In the genomic region with DNA sequence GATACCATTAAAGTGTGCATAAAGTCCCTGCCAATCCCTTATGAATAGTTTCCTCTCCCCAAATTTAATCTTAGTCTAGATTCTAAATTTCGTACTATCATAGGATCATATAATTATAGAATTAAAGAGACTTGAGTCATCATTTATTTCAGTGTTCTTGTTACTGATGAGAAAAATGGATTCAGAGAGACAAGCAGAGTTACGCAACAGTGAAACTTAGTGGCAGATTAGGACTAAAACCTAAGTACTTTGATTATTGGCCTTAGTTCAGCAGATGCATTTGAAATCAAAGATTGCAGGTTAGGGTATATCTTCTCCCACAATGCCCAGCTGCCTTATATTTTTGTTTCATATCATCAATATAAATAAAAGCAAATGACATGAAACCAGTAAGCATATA, we compare ENCODE assay signal across 20 cellular contexts. TPM values are rescaled to one million over a fixed set of nuclear protein-coding genes. Genes with fewer than 3 reads are reported as not detected.
DNase-seq lines count a peak whose midpoint lies in the region; ATAC-seq, FAIRE-seq and TF ChIP-seq lines count a peak whose summit lies in the region.
"Had no signal": no experiment of that assay in that cellular context is flagged by ENCODE, and none has a peak within 500 bp of the region (broad histone marks: within the 10 kb centered on the region; RNA-seq: fewer than 3 reads in every experiment).

No MANE protein-coding gene starts in this region.

- H3K14ac ChIP-seq in IMR-90 (replicated peaks; ENCODE audit: low read depth, low read length) (no peak overlapping the region), H1 (ENCODE audit: insufficient read length) (no peak overlapping the region)

- H3K56ac ChIP-seq in IMR-90 (ENCODE audit: extremely low read depth, insufficient read depth, low read length) (no peak overlapping the region), H1 (replicated peaks; ENCODE audit: insufficient read length, low read depth, low read length) (no peak overlapping the region)

- H3K79me1 ChIP-seq in IMR-90 (ENCODE audit: low read depth in 1 of 2, low read length in 2 of 2): no peaks in the 10 kb centered on the region
- no peaks in the 10 kb centered on the region for H3K79me1 ChIP-seq in H1 (ENCODE audit: low read depth, low read length)

- H3K9ac ChIP-seq in IMR-90 (ENCODE audit: low read depth, low read length): no peak overlapping the region
- H3K9ac ChIP-seq in H1 (replicated peaks in 1 of 4; ENCODE audit: extremely low read depth in 1 of 4, low read depth in 3 of 4, low read length in 3 of 4): no peak overlapping the region
- H3K9ac ChIP-seq: GM23248 had no signal

- dilution Hi-C loops in IMR-90 (cut with HindIII; ENCODE audit: low sequenced_read_pairs, unreplicated experiment): no loop called here

- intact Hi-C loops in IMR-90 (cut with micrococcal nuclease): no loop called here

- H2AK9ac ChIP-seq in IMR-90 (replicated peaks; ENCODE audit: low read depth, low read length, poor library complexity): no peak overlapping the region

- H3K27ac ChIP-seq in IMR-90 (ENCODE audit: insufficient read depth, low read length): no peak overlapping the region
- H3K27ac ChIP-seq in H1 (ENCODE audit: low read depth, low read length): no peak overlapping the region
- H3K27ac ChIP-seq: A549, GM23248 had no signal

- H3K23ac ChIP-seq in IMR-90 (ENCODE audit: low read depth, low read length) (no peak overlapping the region), H1 (ENCODE audit: insufficient read length) (no peak overlapping the region)

- H4K91ac ChIP-seq in IMR-90 (ENCODE audit: insufficient read depth, low read depth, low read length) (no peak overlapping the region), H1 (replicated peaks; ENCODE audit: insufficient read length, low read length) (no peak overlapping the region)

- no peaks in the 10 kb centered on the region for H3K27me3 ChIP-seq in IMR-90 (ENCODE audit: control insufficient read depth, insufficient read depth, low read length)
- H3K27me3 ChIP-seq in H1 (replicated peaks in 1 of 4; ENCODE audit: control insufficient read depth in 3 of 4, extremely low read depth in 1 of 4, insufficient read depth in 3 of 4, low read length in 3 of 4): no peaks in the 10 kb centered on the region

- no peaks in the 10 kb centered on the region for H3K36me3 Mint-ChIP-seq in type B pancreatic cell
- H3K36me3 Mint-ChIP-seq: CD4-positive, alpha-beta memory T cell had no signal

- in situ Hi-C loops in IMR-90 (cut with MboI; ENCODE audit: low sequenced_read_pairs): no loop called here

- no peak overlapping the region for H4K8ac ChIP-seq in IMR-90 (ENCODE audit: low read depth in 2 of 2, low read length in 2 of 2)
- H4K8ac ChIP-seq in H1 (ENCODE audit: extremely low read depth, insufficient read depth, low read length): no peak overlapping the region

- H3K4me2 ChIP-seq in IMR-90 (ENCODE audit: low read depth, low read length) (no peak overlapping the region), H1 (ENCODE audit: insufficient read depth in 1 of 2, low read depth in 2 of 2, low read length in 2 of 2) (no peak overlapping the region)
- H3K4me2 ChIP-seq: A549 had no signal

- H4K20me1 ChIP-seq in IMR-90 (ENCODE audit: insufficient read depth, low read length) (no peaks in the 10 kb centered on the region), H1 (replicated peaks in 1 of 2; ENCODE audit: control insufficient read depth in 1 of 2, insufficient read depth in 2 of 2, low read length in 2 of 2) (no peaks in the 10 kb centered on the region)

- no peak overlapping the region for H3K18ac ChIP-seq in IMR-90 (ENCODE audit: low read depth, low read length)
- H3K18ac ChIP-seq in H1 (ENCODE audit: extremely low read depth, low read length): no peak overlapping the region

- TF ChIP-seq RAD21 in IMR-90 (IDR thresholded peaks at IDR 0.05; ENCODE audit: low read length) (no peak), H1 (IDR thresholded peaks at IDR 0.05 in 1 of 2, conservative IDR thresholded peaks at IDR 0.05 in 1 of 2; ENCODE audit: low read depth in 2 of 2, low read length in 2 of 2) (no peak)

- H3K4me1 ChIP-seq in IMR-90 (ENCODE audit: control insufficient read depth, insufficient read depth, low read length) (no peaks in the 10 kb centered on the region), H1 (replicated peaks in 1 of 4; ENCODE audit: control insufficient read depth in 3 of 4, insufficient read depth in 4 of 4, low read length in 3 of 4) (no peaks in the 10 kb centered on the region)
- H3K4me1 ChIP-seq: A549 had no signal

- no peaks in the 10 kb centered on the region for H3K9me3 Mint-ChIP-seq in type B pancreatic cell

- H2AK5ac ChIP-seq in IMR-90 (ENCODE audit: low read depth, low read length): no peak overlapping the region
- H2AK5ac ChIP-seq in H1 (ENCODE audit: low read depth, low read length): no peak overlapping the region

- H3K4me3 Mint-ChIP-seq in type B pancreatic cell: no peak overlapping the region
- H3K4me3 Mint-ChIP-seq: CD4-positive, alpha-beta memory T cell; H9 had no signal

- TF ChIP-seq EP300 in H1 (IDR thresholded peaks at IDR 0.05; ENCODE audit: borderline replicate concordance in 1 of 2, low read depth in 2 of 2, low read length in 2 of 2): no peak

- DNase-seq in IMR-90: no peak
- DNase-seq in H1 (ENCODE audit: low read depth in 1 of 2, low spot score in 2 of 2): no peak
- no peak for DNase-seq in type B pancreatic cell (ENCODE audit: extremely low spot score, unreplicated experiment)
- DNase-seq in stimulated activated naive CD4-positive, alpha-beta T cell (lab: John Stamatoyannopoulos, UW): no peak
- DNase-seq: 8988T; ACHN; C1 segment of cervical spinal cord; Calu3; CD4-positive, alpha-beta memory T cell; COR-L47; DND-41; GM23248; H9 had no signal

- CTCF ChIA-PET in IMR-90 (lab: Yijun Ruan, JAX) (no interaction called here), H1 (lab: Charles Lee; ENCODE audit: partially characterized antibody) (interaction anchor here (1.5 kb wide), 1 partner anchor 7 kb away, joined by 4 read pairs; no protein-coding TSS in a partner anchor)

- TF ChIP-seq POLR2A in IMR-90 (IDR thresholded peaks at IDR 0.05; ENCODE audit: low read depth, low read length) (no peak), H1 (IDR thresholded peaks at IDR 0.05; ENCODE audit: control extremely low read depth in 1 of 2, low read depth in 2 of 2, low read length in 2 of 2) (no peak)

- no peak for TF ChIP-seq CTCF in IMR-90 (conservative IDR thresholded peaks at IDR 0.05; ENCODE audit: low read depth, low read length)
- no peak for TF ChIP-seq CTCF in H1 (IDR thresholded peaks at IDR 0.05; ENCODE audit: control extremely low read depth in 1 of 3, insufficient read depth in 1 of 3, low read depth in 1 of 3, low read length in 3 of 3)
- no peak for TF ChIP-seq CTCF in type B pancreatic cell (conservative IDR thresholded peaks at IDR 0.05)

- H3K23me2 ChIP-seq in H1 (ENCODE audit: low read depth, low read length): no peaks in the 10 kb centered on the region

- no peaks in the 10 kb centered on the region for H3K4me1 Mint-ChIP-seq in type B pancreatic cell (ENCODE audit: unreplicated experiment)
- H3K4me1 Mint-ChIP-seq: CD4-positive, alpha-beta memory T cell; H9 had no signal

- H4K5ac ChIP-seq in IMR-90 (ENCODE audit: low read depth, low read length): no peak overlapping the region
- no peak overlapping the region for H4K5ac ChIP-seq in H1 (ENCODE audit: insufficient read length, low read depth, low read length)

- H3K4me3 ChIP-seq in IMR-90 (ENCODE audit: insufficient read depth, low read depth, low read length): no peak overlapping the region
- no peak overlapping the region for H3K4me3 ChIP-seq in H1 (ENCODE audit: extremely low read depth in 1 of 4, insufficient read depth in 2 of 4, low read depth in 3 of 4, low read length in 4 of 4)
- H3K4me3 ChIP-seq: A549, GM23248 had no signal

- H2BK5ac ChIP-seq in IMR-90 (ENCODE audit: low read depth, low read length, poor library complexity, severe bottlenecking): no peak overlapping the region
- H2BK5ac ChIP-seq in H1 (ENCODE audit: low read depth, low read length): no peak overlapping the region

- peak overlapping the region; percentile 31 for H3K27ac Mint-ChIP-seq in type B pancreatic cell
- H3K27ac Mint-ChIP-seq: CD4-positive, alpha-beta memory T cell; H9 had no signal

- BruUV-seq in IMR-90 (replicated peaks; lab: Mats Ljungman, UMichigan): no TSS peak

- H3K36me3 ChIP-seq in IMR-90 (ENCODE audit: control insufficient read depth, insufficient read depth, low read length) (no peaks in the 10 kb centered on the region), H1 (ENCODE audit: control insufficient read depth in 2 of 4, insufficient read depth in 4 of 4, low read length in 3 of 4) (no peaks in the 10 kb centered on the region)

- H2AFZ ChIP-seq in IMR-90 (replicated peaks; ENCODE audit: low read length, poor library complexity) (no peak overlapping the region), H1 (ENCODE audit: low read length) (no peak overlapping the region)
- H2AFZ ChIP-seq: GM23248 had no signal

- no peaks in the 10 kb centered on the region for H3K79me2 ChIP-seq in H1 (ENCODE audit: control insufficient read depth in 1 of 2, insufficient read depth in 2 of 2, low read length in 2 of 2)

- no peaks in the 10 kb centered on the region for H3K27me3 Mint-ChIP-seq in type B pancreatic cell
- H3K27me3 Mint-ChIP-seq: CD4-positive, alpha-beta memory T cell had no signal

- ATAC-seq in IMR-90 (ENCODE audit: low read depth): no peak
- no peak for ATAC-seq in GM21447 (IDR thresholded peaks at IDR 0.05; ENCODE audit: unreplicated experiment)
- ATAC-seq: A549, HCT116 had no signal

- no peaks in the 10 kb centered on the region for H3K9me1 ChIP-seq in IMR-90 (ENCODE audit: insufficient read depth, low read length)

- WGBS in IMR-90 (ENCODE audit: extremely low coverage in 2 of 2, insufficient read length in 1 of 2), 2 experiments: no CpG with 5 or more reads among the region's 2 CpGs
- WGBS in H1 (ENCODE audit: extremely low coverage in 1 of 2, insufficient coverage in 1 of 2, insufficient read length in 1 of 2, insufficient replicate concordance in 2 of 2, low coverage in 1 of 2, low lambda C conversion rate in 2 of 2, missing lambda C conversion rate in 1 of 2), 2 experiments: 80% methylated on average over 2 of the region's 2 CpGs; no CpG with 5 or more reads in 1 of the 2 experiments

- H2BK20ac ChIP-seq in IMR-90 (ENCODE audit: low read depth, low read length) (no peak overlapping the region), H1 (ENCODE audit: low read length) (no peak overlapping the region)

- H3K4ac ChIP-seq in IMR-90 (ENCODE audit: low read depth, low read length) (no peak overlapping the region), H1 (replicated peaks; ENCODE audit: insufficient read length, low read depth, low read length) (no peak overlapping the region)

- H2BK15ac ChIP-seq in IMR-90 (ENCODE audit: low read depth, low read length) (no peak overlapping the region), H1 (ENCODE audit: low read length) (no peak overlapping the region)

- H2BK120ac ChIP-seq in IMR-90 (ENCODE audit: low read depth, low read length) (no peak overlapping the region), H1 (replicated peaks; ENCODE audit: low read depth, low read length) (no peak overlapping the region)

- FAIRE-seq in H1 (lab: Jason Lieb, UNC): no peak
- FAIRE-seq: A549, G401.6, GM12892 had no signal

- H3K9me3 ChIP-seq in IMR-90 (ENCODE audit: control insufficient read depth, insufficient read depth, low read length) (peaks cover 4% of the 10 kb centered on the region; the same call in 1 of the 2 replicates), H1 (ENCODE audit: insufficient read depth in 2 of 2, low read depth in 1 of 2, low read length in 1 of 2) (0 out of 4 replicates have a peak, but pooled peaks cover 0 to 4% of the 10 kb centered on the region in 2 experiments)
- H3K9me3 ChIP-seq: A549 had no signal

- H2BK12ac ChIP-seq in H1 (ENCODE audit: low read depth, low read length): no peak overlapping the region

- POLR2A ChIA-PET in IMR-90 (lab: Charles Lee; ENCODE audit: unreplicated experiment): no interaction called here
- POLR2A ChIA-PET in H1 (lab: Charles Lee; ENCODE audit: partially characterized antibody): no interaction called here

RNA-seq across cellular contexts. Expression of a gene that starts 0.8 kb away (rescaled TPM):
- total RNA-seq in IMR-90 (2012; rRNA removed) (not detected in 2 replicates), type B pancreatic cell (ENCODE audit: low replicate concordance) (not detected in 2 replicates)
- polyA plus RNA-seq in IMR-90 (2012; rRNA removed) (not detected in 2 replicates), H1 (2011; rRNA removed) (not detected in 2 replicates)
- polyA plus RNA-seq in IMR-90 (2012; cell fraction: cytosol; rRNA removed): not detected in 2 replicates
- polyA plus RNA-seq in IMR-90 (2012; cell fraction: nucleus; rRNA removed; ENCODE audit: low replicate concordance): not detected in 2 replicates
- not detected in 2 replicates for total RNA-seq in H1 (2021; fragmentation: NEBNext Ultra II Directional; extraction: Animal tissue kit (Norgen Biotek cat#: 25700))
- polyA plus RNA-seq in H1 (2011; cell fraction: cytosol; rRNA removed): not detected
- not detected for polyA plus RNA-seq in H1 (2011; cell fraction: nucleus; rRNA removed)
- polyA plus RNA-seq in H1 (2012, experiment 1 of 2): not detected in 4 replicates
- polyA plus RNA-seq in H1 (2012, experiment 2 of 2): not detected
- not detected for polyA plus RNA-seq in H1 (2013, experiment 1 of 2)
- not detected for polyA plus RNA-seq in H1 (2013, experiment 2 of 2)
- not detected in 2 replicates for polyA minus RNA-seq in H1 (2011; rRNA and poly(A)+ RNA removed)
- not detected for polyA minus RNA-seq in H1 (2011; cell fraction: cytosol; rRNA and poly(A)+ RNA removed)
- polyA minus RNA-seq in H1 (2011; cell fraction: nucleus; rRNA and poly(A)+ RNA removed): not detected
- total RNA-seq: Calu3; CD4-positive, alpha-beta memory T cell; GM23248; H4; H9 had no signal
- polyA plus RNA-seq: A549; BJ; CD4-positive, alpha-beta memory T cell; GM23248 had no signal

RNA-seq across cellular contexts. Expression of a gene that starts 20.3 kb away (rescaled TPM):
- total RNA-seq in IMR-90 (2012; rRNA removed): not detected in 2 replicates
- not detected in 2 replicates for polyA plus RNA-seq in IMR-90 (2012; rRNA removed)
- not detected in 2 replicates for polyA plus RNA-seq in IMR-90 (2012; cell fraction: cytosol; rRNA removed)
- not detected in 2 replicates for polyA plus RNA-seq in IMR-90 (2012; cell fraction: nucleus; rRNA removed; ENCODE audit: low replicate concordance)
- not detected in 2 replicates for total RNA-seq in H1 (2021; fragmentation: NEBNext Ultra II Directional; extraction: Animal tissue kit (Norgen Biotek cat#: 25700))
- polyA plus RNA-seq in H1 (2011; rRNA removed): not detected in 2 replicates
- not detected for polyA plus RNA-seq in H1 (2011; cell fraction: cytosol; rRNA removed)
- not detected for polyA plus RNA-seq in H1 (2011; cell fraction: nucleus; rRNA removed)
- not detected in 4 replicates for polyA plus RNA-seq in H1 (2012, experiment 1 of 2)
- not detected for polyA plus RNA-seq in H1 (2012, experiment 2 of 2)
- polyA plus RNA-seq in H1 (2013, experiment 1 of 2): not detected
- not detected for polyA plus RNA-seq in H1 (2013, experiment 2 of 2)
- polyA minus RNA-seq in H1 (2011; rRNA and poly(A)+ RNA removed): not detected in 2 replicates
- not detected for polyA minus RNA-seq in H1 (2011; cell fraction: cytosol; rRNA and poly(A)+ RNA removed)
- polyA minus RNA-seq in H1 (2011; cell fraction: nucleus; rRNA and poly(A)+ RNA removed): not detected
- not detected in 2 replicates for total RNA-seq in type B pancreatic cell (ENCODE audit: low replicate concordance)
- total RNA-seq: Calu3; CD4-positive, alpha-beta memory T cell; GM23248; H4; H9 had no signal
- polyA plus RNA-seq: A549; BJ; CD4-positive, alpha-beta memory T cell; GM23248 had no signal

RNA-seq across cellular contexts. Expression of a gene that starts 28.2 kb away (rescaled TPM):
- total RNA-seq in IMR-90 (2012; rRNA removed) (not detected in 2 replicates), type B pancreatic cell (ENCODE audit: low replicate concordance) (not detected in 2 replicates)
- polyA plus RNA-seq in IMR-90 (2012; rRNA removed) (not detected in 2 replicates), H1 (2011; rRNA removed) (not detected in 2 replicates)
- not detected in 2 replicates for polyA plus RNA-seq in IMR-90 (2012; cell fraction: cytosol; rRNA removed)
- not detected in 2 replicates for polyA plus RNA-seq in IMR-90 (2012; cell fraction: nucleus; rRNA removed; ENCODE audit: low replicate concordance)
- not detected in 2 replicates for total RNA-seq in H1 (2021; fragmentation: NEBNext Ultra II Directional; extraction: Animal tissue kit (Norgen Biotek cat#: 25700))
- not detected for polyA plus RNA-seq in H1 (2011; cell fraction: cytosol; rRNA removed)
- polyA plus RNA-seq in H1 (2011; cell fraction: nucleus; rRNA removed): not detected
- not detected in 4 replicates for polyA plus RNA-seq in H1 (2012, experiment 1 of 2)
- polyA plus RNA-seq in H1 (2012, experiment 2 of 2): not detected
- not detected for polyA plus RNA-seq in H1 (2013, experiment 1 of 2)
- polyA plus RNA-seq in H1 (2013, experiment 2 of 2): not detected
- not detected in 2 replicates for polyA minus RNA-seq in H1 (2011; rRNA and poly(A)+ RNA removed)
- not detected for polyA minus RNA-seq in H1 (2011; cell fraction: cytosol; rRNA and poly(A)+ RNA removed)
- polyA minus RNA-seq in H1 (2011; cell fraction: nucleus; rRNA and poly(A)+ RNA removed): not detected
- total RNA-seq: Calu3; CD4-positive, alpha-beta memory T cell; GM23248; H4; H9 had no signal
- polyA plus RNA-seq: A549; BJ; CD4-positive, alpha-beta memory T cell; GM23248 had no signal

RNA-seq across cellular contexts. Expression of a gene that starts 30.3 kb away (rescaled TPM):
- total RNA-seq in IMR-90 (2012; rRNA removed) (not detected in 2 replicates), type B pancreatic cell (ENCODE audit: low replicate concordance) (not detected in 2 replicates)
- polyA plus RNA-seq in IMR-90 (2012; rRNA removed) (not detected in 2 replicates), H1 (2011; rRNA removed) (not detected in 2 replicates)
- not detected in 2 replicates for polyA plus RNA-seq in IMR-90 (2012; cell fraction: cytosol; rRNA removed)
- not detected in 2 replicates for polyA plus RNA-seq in IMR-90 (2012; cell fraction: nucleus; rRNA removed; ENCODE audit: low replicate concordance)
- not detected in 2 replicates for total RNA-seq in H1 (2021; fragmentation: NEBNext Ultra II Directional; extraction: Animal tissue kit (Norgen Biotek cat#: 25700))
- polyA plus RNA-seq in H1 (2011; cell fraction: cytosol; rRNA removed): not detected
- polyA plus RNA-seq in H1 (2011; cell fraction: nucleus; rRNA removed): not detected
- not detected in 4 replicates for polyA plus RNA-seq in H1 (2012, experiment 1 of 2)
- not detected for polyA plus RNA-seq in H1 (2012, experiment 2 of 2)
- not detected for polyA plus RNA-seq in H1 (2013, experiment 1 of 2)
- not detected for polyA plus RNA-seq in H1 (2013, experiment 2 of 2)
- not detected in 2 replicates for polyA minus RNA-seq in H1 (2011; rRNA and poly(A)+ RNA removed)
- not detected for polyA minus RNA-seq in H1 (2011; cell fraction: cytosol; rRNA and poly(A)+ RNA removed)
- polyA minus RNA-seq in H1 (2011; cell fraction: nucleus; rRNA and poly(A)+ RNA removed): not detected
- total RNA-seq: Calu3; CD4-positive, alpha-beta memory T cell; GM23248; H4; H9 had no signal
- polyA plus RNA-seq: A549; BJ; CD4-positive, alpha-beta memory T cell; GM23248 had no signal

RNA-seq across cellular contexts. Expression of a gene that starts 36.7 kb away (rescaled TPM):
- total RNA-seq in IMR-90 (2012; rRNA removed) (not detected in 2 replicates), type B pancreatic cell (ENCODE audit: low replicate concordance) (not detected in 2 replicates)
- polyA plus RNA-seq in IMR-90 (2012; rRNA removed) (not detected in 2 replicates), H1 (2011; rRNA removed) (not detected in 2 replicates)
- not detected in 2 replicates for polyA plus RNA-seq in IMR-90 (2012; cell fraction: cytosol; rRNA removed)
- polyA plus RNA-seq in IMR-90 (2012; cell fraction: nucleus; rRNA removed; ENCODE audit: low replicate concordance): not detected in 2 replicates
- total RNA-seq in H1 (2021; fragmentation: NEBNext Ultra II Directional; extraction: Animal tissue kit (Norgen Biotek cat#: 25700)): not detected in 2 replicates
- not detected for polyA plus RNA-seq in H1 (2011; cell fraction: cytosol; rRNA removed)
- not detected for polyA plus RNA-seq in H1 (2011; cell fraction: nucleus; rRNA removed)
- not detected in 4 replicates for polyA plus RNA-seq in H1 (2012, experiment 1 of 2)
- polyA plus RNA-seq in H1 (2012, experiment 2 of 2): not detected
- not detected for polyA plus RNA-seq in H1 (2013, experiment 1 of 2)
- polyA plus RNA-seq in H1 (2013, experiment 2 of 2): not detected
- not detected in 2 replicates for polyA minus RNA-seq in H1 (2011; rRNA and poly(A)+ RNA removed)
- polyA minus RNA-seq in H1 (2011; cell fraction: cytosol; rRNA and poly(A)+ RNA removed): not detected
- polyA minus RNA-seq in H1 (2011; cell fraction: nucleus; rRNA and poly(A)+ RNA removed): not detected
- total RNA-seq: Calu3; CD4-positive, alpha-beta memory T cell; GM23248; H4; H9 had no signal
- polyA plus RNA-seq: A549; BJ; CD4-positive, alpha-beta memory T cell; GM23248 had no signal
